ENCODE assay signal across 10 cellular contexts in the genomic region with DNA sequence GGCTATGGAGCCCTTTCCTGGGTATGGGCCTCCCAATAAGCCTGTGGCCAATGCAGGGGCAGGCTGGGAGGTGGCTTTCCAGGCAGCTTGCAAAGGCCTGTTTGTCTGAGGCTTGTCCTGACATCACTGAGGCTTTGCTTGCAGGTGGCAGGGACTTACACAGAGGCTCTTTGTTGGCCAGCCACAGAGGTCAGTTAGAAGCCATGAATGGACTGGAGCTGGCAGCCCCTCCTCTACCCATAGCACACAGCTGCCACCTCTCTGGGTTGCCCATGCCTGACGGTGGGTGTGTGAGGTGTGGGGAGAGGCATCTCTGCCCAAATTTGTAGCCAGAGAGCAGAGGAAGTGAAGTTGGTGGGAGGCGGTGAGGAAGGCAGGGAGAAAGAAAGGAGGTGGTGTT. TPM values are rescaled to one million over a fixed set of nuclear protein-coding genes. Genes with fewer than 3 reads are reported as not detected.
DNase-seq lines count a peak whose midpoint lies in the region; ATAC-seq and TF ChIP-seq lines count a peak whose summit lies in the region.
"Had no signal": no experiment of that assay in that cellular context is flagged by ENCODE, and none has a peak within 500 bp of the region (broad histone marks: within the 10 kb centered on the region; RNA-seq: fewer than 3 reads in every experiment).

No MANE protein-coding gene starts in this region.

- H3K9me3 Mint-ChIP-seq in natural killer cell = no peaks in the 10 kb centered on the region
- no peaks in the 10 kb centered on the region for H3K9me3 Mint-ChIP-seq in natural killer cell treated with Interleukin-12 subunit alpha and Interleukin-12 subunit beta and Interleukin-15 and Interleukin-18, amount 100 ng/mL, for 72 hours
- H3K9me3 Mint-ChIP-seq: T-helper 1 cell treated with Interleukin-12 subunit alpha and Interleukin-12 subunit beta and Interleukin-4 antibody, amounts not matched to agents 30 μg/mL and 1 μg/mL, for 36 hours had no signal

- ATAC-seq in natural killer cell = no peak
- no peak for ATAC-seq in natural killer cell treated with Interleukin-12 subunit alpha and Interleukin-12 subunit beta and Interleukin-15 and Interleukin-18, amount 100 ng/mL, for 72 hours

- H3K36me3 Mint-ChIP-seq in natural killer cell = no peaks in the 10 kb centered on the region
- H3K36me3 Mint-ChIP-seq in natural killer cell treated with Interleukin-12 subunit alpha and Interleukin-12 subunit beta and Interleukin-15 and Interleukin-18, amount 100 ng/mL, for 72 hours = no peaks in the 10 kb centered on the region

- no peaks in the 10 kb centered on the region for H3K27me3 Mint-ChIP-seq in natural killer cell (ENCODE audit: low read depth in 2 of 2)
- H3K27me3 Mint-ChIP-seq in natural killer cell treated with Interleukin-12 subunit alpha and Interleukin-12 subunit beta and Interleukin-15 and Interleukin-18, amount 100 ng/mL, for 72 hours = no peaks in the 10 kb centered on the region

- intact Hi-C loops in natural killer cell (cut with micrococcal nuclease) = no loop called here

- H3K4me3 Mint-ChIP-seq in natural killer cell = no peak overlapping the region
- no peak overlapping the region for H3K4me3 Mint-ChIP-seq in natural killer cell treated with Interleukin-12 subunit alpha and Interleukin-12 subunit beta and Interleukin-15 and Interleukin-18, amount 100 ng/mL, for 72 hours
- H3K4me3 Mint-ChIP-seq: T-helper 1 cell treated with Interleukin-12 subunit alpha and Interleukin-12 subunit beta and Interleukin-4 antibody, amounts not matched to agents 30 μg/mL and 1 μg/mL, for 36 hours had no signal

- H3K27ac Mint-ChIP-seq in natural killer cell = peak overlapping the region; percentile 26 to 68
- H3K27ac Mint-ChIP-seq in natural killer cell treated with Interleukin-12 subunit alpha and Interleukin-12 subunit beta and Interleukin-15 and Interleukin-18, amount 100 ng/mL, for 72 hours = no peak overlapping the region
- H3K27ac Mint-ChIP-seq: T-helper 1 cell treated with Interleukin-12 subunit alpha and Interleukin-12 subunit beta and Interleukin-4 antibody, amounts not matched to agents 30 μg/mL and 1 μg/mL, for 36 hours had no signal

- DNase-seq in natural killer cell = no peak
- DNase-seq in natural killer cell treated with Interleukin-12 subunit alpha and Interleukin-12 subunit beta and Interleukin-15 and Interleukin-18, amount 100 ng/mL, for 72 hours (ENCODE audit: low spot score) = no peak
- DNase-seq in medulla oblongata (ENCODE audit: extremely low spot score) = peak; percentile 76
- DNase-seq in NCI-H1436 (lab: John Stamatoyannopoulos, UW) = no peak
- no peak for DNase-seq in stimulated activated CD4-positive, alpha-beta T cell treated with anti-CD3 and anti-CD28 coated beads, Interleukin-4, amount 100 ng/mL, for 4 hours
- no peak for DNase-seq in NCI-H748 treated with DMSO at 0.1 percent for 48 hours (lab: John Stamatoyannopoulos, UW)
- DNase-seq in MV-4-11 (lab: John Stamatoyannopoulos, UW) = no peak
- DNase-seq: NK-92 treated with Interleukin-12 subunit alpha and Interleukin-12 subunit beta, amount 100 ng/mL, for 24 hours had no signal

- H3K27ac ChIP-seq in VCaP = peak overlapping the region; percentile 24; the same call in 1 of the 2 replicates

- TF ChIP-seq CTCF in natural killer cell (IDR thresholded peaks at IDR 0.05) (no peak), VCaP (conservative IDR thresholded peaks at IDR 0.05) (no peak)

- H3K4me1 Mint-ChIP-seq in natural killer cell = peaks cover 56 to 64% of the 10 kb centered on the region in 2 donors
- H3K4me1 Mint-ChIP-seq in natural killer cell treated with Interleukin-12 subunit alpha and Interleukin-12 subunit beta and Interleukin-15 and Interleukin-18, amount 100 ng/mL, for 72 hours (ENCODE audit: low read depth in 2 of 2) = peaks cover 42 to 45% of the 10 kb centered on the region in 2 donors

RNA-seq across cellular contexts. Expression of a gene that starts 17.1 kb away (rescaled TPM):
- total RNA-seq in natural killer cell = 10 to 100 TPM; 41.7 to 52.2 (median 48.6) TPM
- total RNA-seq in natural killer cell treated with Interleukin-12 subunit alpha and Interleukin-12 subunit beta and Interleukin-15 and Interleukin-18, amount 100 ng/mL, for 72 hours = 10 to 100 TPM; 34.4 to 71.4 TPM

Comparison
In these comparisons a context has a peak if more than half of its experiments do, and no peak if none do; other contexts are left out.
1. H3K27ac Mint-ChIP-seq: peak in natural killer cell (2 of 2); none in natural killer cell treated with Interleukin-12 subunit alpha and Interleukin-12 subunit beta and Interleukin-15 and Interleukin-18, amount 100 ng/mL, for 72 hours (0 of 2).